Comparison of ENCODE assay signal across 8 cellular contexts in the genomic region with DNA sequence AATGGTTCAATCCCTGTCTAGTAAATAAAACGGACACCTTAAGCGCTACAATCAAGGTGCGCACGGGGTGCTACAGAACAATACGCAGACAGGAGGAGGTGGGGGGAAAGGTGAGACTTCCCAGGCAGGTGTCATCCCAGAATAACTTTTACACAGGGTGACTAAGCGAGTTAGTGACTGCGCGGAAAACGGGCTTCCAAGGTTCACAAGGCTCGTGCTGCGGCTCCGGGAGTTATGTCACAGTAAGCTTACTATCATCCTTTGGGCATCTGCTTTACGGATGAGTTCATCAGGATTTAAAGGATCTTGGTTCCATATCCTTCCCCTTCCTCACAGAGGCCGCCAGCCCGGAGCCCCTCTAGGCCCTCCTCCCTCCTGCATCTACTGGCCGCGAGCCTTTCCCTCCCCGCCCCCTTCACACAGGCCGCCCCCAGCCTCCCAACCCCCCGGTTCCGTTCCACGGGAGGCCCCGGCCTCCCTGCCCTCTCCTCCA. TPM values are rescaled to one million over a fixed set of nuclear protein-coding genes. Genes with fewer than 3 reads are reported as not detected.
DNase-seq lines count a peak whose midpoint lies in the region; ATAC-seq and TF ChIP-seq lines count a peak whose summit lies in the region.

No MANE protein-coding gene starts in this region.

- DNase-seq in COLO668 (lab: John Stamatoyannopoulos, UW; ENCODE audit: unreplicated experiment) (peak; percentile 96), RKO (ENCODE audit: low spot score) (peak; percentile 91), colonic mucosa (peak; percentile 68), lung microvascular endothelial cell (ENCODE audit: low read depth in 2 of 2) (peak; percentile 72 to 79), tibial nerve (ENCODE audit: low spot score in 2 of 2) (peak in 1 of 2 donors; percentile 32), AG20443 (ENCODE audit: low spot score) (no peak)

- TF ChIP-seq EP300 in tibial nerve (IDR thresholded peaks at IDR 0.05), result no peak

- H3K36me3 ChIP-seq in colonic mucosa, result no peaks in the 10 kb centered on the region
- H3K36me3 ChIP-seq in tibial nerve, result no peaks in the 10 kb centered on the region

- TF ChIP-seq POLR2A in tibial nerve (IDR thresholded peaks at IDR 0.05), result no peak

- H3K27ac ChIP-seq in colonic mucosa, result peak overlapping the region; percentile 97
- peak overlapping the region; percentile 81 to 98 (median 92) for H3K27ac ChIP-seq in tibial nerve

- H3K27me3 ChIP-seq in colonic mucosa (no peaks in the 10 kb centered on the region), tibial nerve (no peaks in the 10 kb centered on the region)

- H3K9me3 ChIP-seq in colonic mucosa (no peaks in the 10 kb centered on the region), tibial nerve (peaks cover 0 to 14% (median 0%) of the 10 kb centered on the region in 4 donors)

- intact Hi-C loops in colonic mucosa (cut with DNase I), result no loop called here

- H3K9ac ChIP-seq in colonic mucosa (ENCODE audit: low read depth in 2 of 2, low read length in 2 of 2), result peak overlapping the region; percentile 64 to 81

- peaks cover 7% of the 10 kb centered on the region for H3K4me1 ChIP-seq in colonic mucosa
- H3K4me1 ChIP-seq in tibial nerve, result peaks cover 0 to 15% (median 2%) of the 10 kb centered on the region in 4 donors

- 5 to 6% methylated on average over 22 of the region's 23 CpGs for WGBS in tibial nerve, 2 donors

- peak overlapping the region; percentile 75 for H3K4me3 ChIP-seq in colonic mucosa
- peak overlapping the region; percentile 54 to 80 (median 68) for H3K4me3 ChIP-seq in tibial nerve

- no peak for TF ChIP-seq CTCF in colonic mucosa (IDR thresholded peaks at IDR 0.05)
- no peak for TF ChIP-seq CTCF in tibial nerve (IDR thresholded peaks at IDR 0.05)

- ATAC-seq in GM19025 (IDR thresholded peaks at IDR 0.05; ENCODE audit: low read depth, unreplicated experiment) (peak; percentile 18), HG03565 (IDR thresholded peaks at IDR 0.05; ENCODE audit: unreplicated experiment) (peak; percentile 12)

RNA-seq across cellular contexts. Expression of a gene that starts 0.5 kb away (rescaled TPM):
- total RNA-seq in colonic mucosa, result 10 to 100 TPM; 11.8 to 12.0 TPM
- 5.9 and 6.7 TPM in 2 replicates for total RNA-seq in lung microvascular endothelial cell
- total RNA-seq in tibial nerve, result 10 to 100 TPM; 14.6 to 24.6 (median 19.2) TPM

RNA-seq across cellular contexts. Expression of a gene that starts 40.8 kb away (rescaled TPM):
- total RNA-seq in colonic mucosa (100 to 1,000 TPM in 1 of 2 donors, 10 to 100 TPM in 1; 64.6 to 144 TPM), lung microvascular endothelial cell (18.3 and 38.4 TPM in 2 replicates), tibial nerve (10 to 100 TPM; 33.9 to 60.5 (median 49.5) TPM)
